ENCODE assay signal across 8 cellular contexts in the genomic region with DNA sequence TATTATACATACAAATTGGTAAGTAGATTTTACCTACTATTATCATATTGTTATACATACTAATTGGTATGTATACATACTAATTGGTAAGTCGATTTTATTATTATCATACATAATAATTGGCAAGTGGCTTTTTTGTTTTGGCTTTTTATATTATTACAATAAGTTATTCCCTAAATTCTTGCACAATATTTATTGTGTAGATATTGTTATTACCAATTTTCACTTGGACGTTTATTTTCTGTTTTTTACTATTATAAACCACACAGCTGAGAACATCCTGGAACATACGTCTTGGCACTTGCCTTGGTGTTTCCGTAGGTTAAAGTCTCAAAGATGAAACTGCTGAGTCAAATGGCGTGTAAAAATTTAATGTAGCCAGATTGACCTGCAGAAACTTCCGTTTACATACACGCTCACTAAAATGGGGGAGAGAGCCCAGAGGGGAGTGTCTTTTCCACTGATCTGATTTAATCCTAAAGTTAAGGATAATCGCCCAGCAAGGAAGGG. TPM values are rescaled to one million over a fixed set of nuclear protein-coding genes. Genes with fewer than 3 reads are reported as not detected.
DNase-seq lines count a peak whose midpoint lies in the region; ATAC-seq, FAIRE-seq and TF ChIP-seq lines count a peak whose summit lies in the region.

No MANE protein-coding gene starts in this region.

- peak overlapping the region; percentile 60 to 78 (median 68) for H3K4me3 ChIP-seq in spleen

- H3K36me3 Mint-ChIP-seq in T-helper 2 cell treated with Interferon-gamma antibody and Interleukin-4, amounts not matched to agents 5 μg/mL and 100 μg/mL, for 36 hours (ENCODE audit: low read depth) = no peaks in the 10 kb centered on the region

- H3K36me3 ChIP-seq in spleen = no peaks in the 10 kb centered on the region

- H3K4me1 ChIP-seq in foreskin keratinocyte (no peaks in the 10 kb centered on the region), spleen (peaks cover 5 to 48% (median 22%) of the 10 kb centered on the region in 6 donors)

- DNase-seq in GM12891 (ENCODE audit: insufficient read length, low spot score) (no peak), foreskin keratinocyte (no peak), spleen (no peak), germinal center (ENCODE audit: low spot score) (no peak), ureter (ENCODE audit: low spot score) (no peak), NCI-H1694 treated with DMSO at 0.1 percent for 48 hours (lab: John Stamatoyannopoulos, UW) (no peak)
- no peak for DNase-seq in T-helper 2 cell treated with Interferon-gamma antibody and Interleukin-4, amounts not matched to agents 5 μg/mL and 100 μg/mL, for 36 hours (ENCODE audit: low spot score)

- peak overlapping the region; percentile 97 for H3K27ac Mint-ChIP-seq in T-helper 2 cell treated with Interferon-gamma antibody and Interleukin-4, amounts not matched to agents 5 μg/mL and 100 μg/mL, for 36 hours

- H3K9me3 ChIP-seq in spleen = no peaks in the 10 kb centered on the region

- 4 to 8% (median 6%) methylated on average over 8 of the region's 8 CpGs for WGBS in spleen, 5 donors

- TF ChIP-seq CTCF in foreskin keratinocyte (conservative IDR thresholded peaks at IDR 0.05) = no peak
- no peak for TF ChIP-seq CTCF in spleen (IDR thresholded peaks at IDR 0.05 in 8 of 11, conservative IDR thresholded peaks at IDR 0.05 in 3 of 11)

- ATAC-seq in HG02885 (IDR thresholded peaks at IDR 0.05; ENCODE audit: poor library complexity, unreplicated experiment) (peak; percentile 1), foreskin keratinocyte (no peak)

- H3K27me3 ChIP-seq in foreskin keratinocyte = no peaks in the 10 kb centered on the region
- no peaks in the 10 kb centered on the region for H3K27me3 ChIP-seq in spleen (replicated peaks in 1 of 7)

- peak; percentile 71 for FAIRE-seq in GM12891 (lab: Jason Lieb, UNC)

- peaks cover 5% of the 10 kb centered on the region for H3K27me3 Mint-ChIP-seq in T-helper 2 cell treated with Interferon-gamma antibody and Interleukin-4, amounts not matched to agents 5 μg/mL and 100 μg/mL, for 36 hours (ENCODE audit: low read depth)

- no peaks in the 10 kb centered on the region for H3K9me3 Mint-ChIP-seq in T-helper 2 cell treated with Interferon-gamma antibody and Interleukin-4, amounts not matched to agents 5 μg/mL and 100 μg/mL, for 36 hours

- intact Hi-C loops in spleen (cut with DNase I; ENCODE audit: low total_unique reads) = no loop called here

- peaks cover 43% of the 10 kb centered on the region for H3K4me1 Mint-ChIP-seq in T-helper 2 cell treated with Interferon-gamma antibody and Interleukin-4, amounts not matched to agents 5 μg/mL and 100 μg/mL, for 36 hours (ENCODE audit: low read depth)

- H3K27ac ChIP-seq in foreskin keratinocyte (peak overlapping the region; percentile 69), spleen (peak overlapping the region; percentile 93 to 99 (median 97))

- peak overlapping the region; percentile 90 for H3K4me3 Mint-ChIP-seq in T-helper 2 cell treated with Interferon-gamma antibody and Interleukin-4, amounts not matched to agents 5 μg/mL and 100 μg/mL, for 36 hours

- no peak for TF ChIP-seq POLR2A in GM12891 (IDR thresholded peaks at IDR 0.05; ENCODE audit: low read depth, low read length)
- TF ChIP-seq POLR2A in spleen (IDR thresholded peaks at IDR 0.05) = no peak

TF ChIP-seq in GM12891, 5 proteins besides CTCF, POLR2A, EP300 and RAD21:
- TF ChIP-seq POU2F2 (IDR thresholded peaks at IDR 0.05; ENCODE audit: low read depth, low read length) (no peak), POLR2AphosphoS5 (IDR thresholded peaks at IDR 0.05; ENCODE audit: low read depth, low read length) (no peak; the same call in 1 of the 2 replicates), TAF1 (IDR thresholded peaks at IDR 0.05; ENCODE audit: low read depth, low read length) (no peak), SPI1 (IDR thresholded peaks at IDR 0.05; ENCODE audit: low read depth, low read length) (no peak), PAX5 (IDR thresholded peaks at IDR 0.05; ENCODE audit: insufficient read depth, low read length, severe bottlenecking) (no peak)

RNA-seq across cellular contexts. Expression of a gene that starts 18.9 kb away (rescaled TPM):
- 36.5 TPM for polyA plus RNA-seq in GM12891 (2012; ENCODE audit: low read depth, missing spikeins)
- total RNA-seq in foreskin keratinocyte (not detected in 2 replicates), spleen (10 to 100 TPM; 17.2 to 32.9 (median 21.9) TPM), ureter (2.9 TPM)
- polyA plus RNA-seq in foreskin keratinocyte (not detected in 2 replicates), spleen (10 to 100 TPM; 22.7 to 42.9 (median 34.1) TPM)

RNA-seq across cellular contexts. Expression of a gene that starts 19.0 kb away (rescaled TPM):
- 34.6 TPM for polyA plus RNA-seq in GM12891 (2012; ENCODE audit: low read depth, missing spikeins)
- not detected in 2 replicates for total RNA-seq in foreskin keratinocyte
- not detected in 2 replicates for polyA plus RNA-seq in foreskin keratinocyte
- total RNA-seq in spleen = 100 to 1,000 TPM in 2 of 7 donors, 10 to 100 TPM in 5; 74.0 to 121 (median 87.2) TPM
- polyA plus RNA-seq in spleen = 10 to 100 TPM; 51.3 to 94.7 (median 56.6) TPM
- 15.2 TPM for total RNA-seq in ureter

RNA-seq across cellular contexts. Expression of a gene that starts 39.1 kb away (rescaled TPM):
- 1.0 TPM for polyA plus RNA-seq in GM12891 (2012; ENCODE audit: low read depth, missing spikeins)
- total RNA-seq in foreskin keratinocyte = 0.11 and 0.31 TPM in 2 replicates
- 0.17 and 0.20 TPM in 2 replicates for polyA plus RNA-seq in foreskin keratinocyte
- 10 to 100 TPM in 2 of 7 donors, 1 to 10 TPM in 5; 1.5 to 12.2 (median 6.9) TPM for total RNA-seq in spleen
- 1 to 10 TPM in 1 of 3 donors, under 1 TPM in 2; 0.80 to 2.1 (median 0.96) TPM for polyA plus RNA-seq in spleen
- total RNA-seq in ureter = 0.34 TPM

RNA-seq across cellular contexts. Expression of a gene that starts 58.9 kb away (rescaled TPM):
- not detected for polyA plus RNA-seq in GM12891 (2012; ENCODE audit: low read depth, missing spikeins)
- 0.31 and 0.53 TPM in 2 replicates for total RNA-seq in foreskin keratinocyte
- 0.26 and 0.67 TPM in 2 replicates for polyA plus RNA-seq in foreskin keratinocyte
- under 1 TPM in 4 of 7 donors, not detected in 3; 0.10 to 0.21 (median 0.18) TPM for total RNA-seq in spleen
- not detected for polyA plus RNA-seq in spleen
- 0.05 TPM for total RNA-seq in ureter

Comparison
In these comparisons a context has a peak if more than half of its experiments do, and no peak if none do; other contexts are left out.
1. RNA of a gene that starts 19.0 kb away (total RNA-seq): 74.0 to 121 TPM in spleen and 15.2 TPM in ureter (single experiment); not detected in foreskin keratinocyte; every median in the first group is over 10 times any median in the second.